Comparison of ENCODE assay signal across 16 cellular contexts in the genomic region with DNA sequence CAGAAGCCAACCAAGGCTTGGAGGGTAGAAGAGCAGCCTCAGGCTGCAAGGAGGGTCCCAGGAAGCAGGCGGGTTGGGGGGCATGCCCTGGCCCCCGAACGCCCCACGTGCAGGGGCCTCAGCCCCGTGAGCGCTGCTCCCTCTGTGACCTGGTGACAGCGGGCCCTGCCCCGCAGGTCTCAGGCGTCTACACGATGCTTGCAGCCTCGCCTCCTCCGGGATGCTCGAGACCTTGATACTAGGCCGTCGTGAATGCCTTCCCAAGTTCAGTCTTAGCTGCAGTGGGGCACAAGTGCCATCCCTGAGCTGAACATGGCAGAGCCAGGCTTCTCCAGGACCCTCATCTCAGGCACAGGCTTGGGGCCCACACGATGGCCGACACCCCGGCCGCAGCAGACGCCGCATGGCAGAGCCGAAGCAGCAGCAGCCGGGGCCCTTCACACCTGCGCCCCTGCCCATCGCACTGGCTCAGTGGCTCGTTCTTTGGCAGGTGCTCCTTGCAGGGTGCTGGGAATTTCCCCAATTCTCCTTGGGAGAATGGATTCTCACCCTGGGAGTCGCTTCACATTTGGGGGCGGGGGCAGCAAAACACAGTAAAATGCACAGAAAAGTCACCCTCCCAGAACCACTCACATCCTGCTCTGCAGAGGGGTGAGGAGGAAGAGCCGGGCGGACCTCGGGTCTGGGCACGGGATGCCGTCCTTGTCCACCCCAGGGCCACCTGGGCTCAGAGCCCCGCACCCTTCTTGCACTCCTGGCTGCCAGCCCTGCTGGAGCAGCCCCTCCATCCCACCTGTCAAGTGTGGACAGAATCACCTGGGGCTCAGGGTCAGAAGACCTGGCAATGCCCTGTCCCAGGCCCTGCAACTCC.
A peak's percentile ranks its signal among the peaks of the same experiment; 100 is the strongest.
DNase-seq lines count a peak whose midpoint lies in the region; ATAC-seq and TF ChIP-seq lines count a peak whose summit lies in the region.
"Had no signal": no experiment of that assay in that cellular context is flagged by ENCODE, and none has a peak within 500 bp of the region (broad histone marks: within the 10 kb centered on the region; RNA-seq: fewer than 3 reads in every experiment).

No MANE protein-coding gene starts in this region.

- H3K9me2 ChIP-seq in Karpas-422 (replicated peaks; ENCODE audit: insufficient read depth, low read length) = no peaks in the 10 kb centered on the region

- intact Hi-C loops in cardiac septum (cut with DNase I) (no loop called here), Right ventricle myocardium superior (cut with DNase I) (no loop called here), body of pancreas (cut with DNase I) (no loop called here), upper lobe of right lung (cut with DNase I) (no loop called here)

- WGBS in body of pancreas, 2 donors = 83 to 89% methylated on average over 19 to 31 of the region's 34 CpGs

- no peak overlapping the region for H3K9ac ChIP-seq in Karpas-422 (ENCODE audit: low read length)
- H3K9ac ChIP-seq: KMS-11 had no signal

- H4K20me1 ChIP-seq in osteoblast (ENCODE audit: insufficient read depth, low read length) = no peaks in the 10 kb centered on the region
- no peaks in the 10 kb centered on the region for H4K20me1 ChIP-seq in Karpas-422 (ENCODE audit: insufficient read depth, low read depth, low read length)

- H3K79me2 ChIP-seq in osteoblast (ENCODE audit: insufficient read depth, low read length) = no peaks in the 10 kb centered on the region
- H3K79me2 ChIP-seq in Karpas-422 (ENCODE audit: low read length) = no peaks in the 10 kb centered on the region

- ATAC-seq in Right ventricle myocardium superior (ENCODE audit: poor library complexity) = no peak
- ATAC-seq in body of pancreas = no peak
- no peak for ATAC-seq in upper lobe of right lung
- ATAC-seq: activated CD4-positive, alpha-beta T cell treated with anti-CD3 and anti-CD28 coated beads for 36 hours; stimulated activated memory B cell treated with anti-CD40 and anti-IgM and Interleukin-4, amounts not matched to agents 10 μg/mL and 1 μg/mL and 100 μg/mL, for 72 hours had no signal

- H3K27me3 ChIP-seq in body of pancreas (no peaks in the 10 kb centered on the region), osteoblast (ENCODE audit: insufficient read depth, low read length) (no peaks in the 10 kb centered on the region), upper lobe of right lung (no peaks in the 10 kb centered on the region), Karpas-422 (ENCODE audit: low read length) (no peaks in the 10 kb centered on the region)

- no peak for TF ChIP-seq CTCF in body of pancreas (IDR thresholded peaks at IDR 0.05)
- TF ChIP-seq CTCF in osteoblast (IDR thresholded peaks at IDR 0.05; ENCODE audit: extremely low read depth, low read depth, low read length) = no peak
- TF ChIP-seq CTCF in upper lobe of right lung (IDR thresholded peaks at IDR 0.05) = no peak

- H3K36me3 ChIP-seq in body of pancreas (replicated peaks in 1 of 2; ENCODE audit: insufficient read depth in 1 of 2, low read depth in 2 of 2) = no peaks in the 10 kb centered on the region
- no peaks in the 10 kb centered on the region for H3K36me3 ChIP-seq in osteoblast (ENCODE audit: insufficient read depth, low read length)
- no peaks in the 10 kb centered on the region for H3K36me3 ChIP-seq in upper lobe of right lung
- no peaks in the 10 kb centered on the region for H3K36me3 ChIP-seq in Karpas-422 (ENCODE audit: insufficient read depth, low read length)

- no peak overlapping the region for H3K27ac ChIP-seq in body of pancreas
- H3K27ac ChIP-seq in osteoblast (ENCODE audit: low read depth, low read length) = no peak overlapping the region
- H3K27ac ChIP-seq in upper lobe of right lung = no peak overlapping the region
- H3K27ac ChIP-seq in Karpas-422 (ENCODE audit: low read length) = no peak overlapping the region
- H3K27ac ChIP-seq: C4-2B, KMS-11 had no signal

- peak; percentile 57 for DNase-seq in cardiac septum (ENCODE audit: low spot score)
- no peak for DNase-seq in Right ventricle myocardium superior
- peak in 3 of 4 donors; percentile 1 to 7 (median 6) for DNase-seq in body of pancreas
- DNase-seq in osteoblast (ENCODE audit: insufficient read length, low spot score, missing footprints) = peak; percentile 35
- DNase-seq in upper lobe of right lung = peak; percentile 59
- no peak for DNase-seq in LoVo (ENCODE audit: low spot score)
- no peak for DNase-seq in cerebellar nuclear complex (lab: John Stamatoyannopoulos, UW)
- DNase-seq in Karpas-422 = no peak
- DNase-seq: activated CD4-positive, alpha-beta T cell treated with anti-CD3 and anti-CD28 coated beads for 36 hours; activated naive CD4-positive, alpha-beta T cell treated with Interleukin-2 at 50 U/mL for 16 hours; GF-D8; midbrain; NCI-H1930 had no signal

- H2AFZ ChIP-seq in osteoblast (ENCODE audit: low read length) (no peak overlapping the region), Karpas-422 (ENCODE audit: low read length) (no peak overlapping the region)

- no peak overlapping the region for H3K4me2 ChIP-seq in osteoblast (ENCODE audit: insufficient read depth, low read length)
- H3K4me2 ChIP-seq in Karpas-422 (ENCODE audit: low read depth, low read length, poor library complexity, severe bottlenecking) = no peak overlapping the region
- H3K4me2 ChIP-seq: KMS-11 had no signal

- H3K4me3 ChIP-seq in body of pancreas (no peak overlapping the region), osteoblast (ENCODE audit: insufficient read depth, low read length) (no peak overlapping the region), upper lobe of right lung (no peak overlapping the region), Karpas-422 (ENCODE audit: low read length) (no peak overlapping the region)

- no peak for TF ChIP-seq POLR2A in body of pancreas (IDR thresholded peaks at IDR 0.05)

- H3K4me1 ChIP-seq in body of pancreas (peaks cover 28% of the 10 kb centered on the region), osteoblast (ENCODE audit: insufficient read depth, low read length) (no peaks in the 10 kb centered on the region), upper lobe of right lung (peaks cover 12% of the 10 kb centered on the region), Karpas-422 (ENCODE audit: low read length) (no peaks in the 10 kb centered on the region)

- no peaks in the 10 kb centered on the region for H3K9me3 ChIP-seq in body of pancreas
- H3K9me3 ChIP-seq in osteoblast (ENCODE audit: low read depth, low read length) = no peaks in the 10 kb centered on the region
- no peaks in the 10 kb centered on the region for H3K9me3 ChIP-seq in upper lobe of right lung
- H3K9me3 ChIP-seq in Karpas-422 (ENCODE audit: low read length) = no peaks in the 10 kb centered on the region

Comparison
In these comparisons a context has a peak if more than half of its experiments do, and no peak if none do; other contexts are left out.
1. DNase-seq: peak in cardiac septum (single experiment), body of pancreas (3 of 4), osteoblast (single experiment) and upper lobe of right lung (single experiment); none in Right ventricle myocardium superior (single experiment), LoVo (single experiment), cerebellar nuclear complex (0 of 2) and Karpas-422 (single experiment).